14 cellular contexts compared by ENCODE assay signal in the genomic region with DNA sequence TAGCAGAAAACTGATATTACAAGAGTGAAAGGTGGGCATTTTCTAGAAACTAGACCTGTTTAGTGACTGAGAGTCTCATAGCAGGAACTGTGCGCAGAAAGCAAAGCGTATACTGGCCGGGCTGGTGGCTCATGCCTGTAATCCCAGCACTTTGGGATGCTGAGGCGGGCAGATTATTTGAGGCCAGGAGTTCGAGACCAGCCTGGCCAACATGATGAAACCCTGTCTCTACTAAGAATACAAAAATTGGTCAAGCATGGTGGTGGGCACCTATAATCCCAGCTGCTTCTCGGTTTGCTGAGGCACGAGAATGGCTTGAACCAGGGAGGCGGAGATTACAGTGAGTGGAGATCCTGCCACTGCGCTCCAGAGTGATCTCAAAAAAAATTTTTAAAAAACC. TPM values are rescaled to one million over a fixed set of nuclear protein-coding genes. Genes with fewer than 3 reads are reported as not detected.
DNase-seq lines count a peak whose midpoint lies in the region; ATAC-seq, FAIRE-seq and TF ChIP-seq lines count a peak whose summit lies in the region.
"Had no signal": no experiment of that assay in that cellular context is flagged by ENCODE, and none has a peak within 500 bp of the region (broad histone marks: within the 10 kb centered on the region; RNA-seq: fewer than 3 reads in every experiment).

No MANE protein-coding gene starts in this region.

- peaks cover 9 to 18% of the 10 kb centered on the region in 2 donors for H3K36me3 Mint-ChIP-seq in activated T-cell treated with anti-CD3 and anti-CD28 coated beads, Interleukin-2, amount 50 U/mL, for 72 hours (ENCODE audit: insufficient read depth in 2 of 2)
- H3K36me3 Mint-ChIP-seq in endothelial cell (ENCODE audit: low read depth, unreplicated experiment): no peaks in the 10 kb centered on the region

- no peak overlapping the region for H3K9ac ChIP-seq in SU-DHL-6 (ENCODE audit: low read length)

- H3K9me2 ChIP-seq in SU-DHL-6 (replicated peaks; ENCODE audit: insufficient read depth, low read length): no peaks in the 10 kb centered on the region

- peak overlapping the region; percentile 99 for H3K27ac Mint-ChIP-seq in activated T-cell treated with anti-CD3 and anti-CD28 coated beads, Interleukin-2, amount 50 U/mL, for 72 hours
- H3K27ac Mint-ChIP-seq in endothelial cell (ENCODE audit: unreplicated experiment): peak overlapping the region; percentile 74
- peak overlapping the region; percentile 80 to 97 for H3K27ac Mint-ChIP-seq in stimulated activated naive CD8-positive, alpha-beta T cell treated with anti-CD3 and anti-CD28 coated beads, Interleukin-15, amount 100 ng/mL, for 72 hours

- peak overlapping the region; percentile 81 for H3K4me2 ChIP-seq in SU-DHL-6 (ENCODE audit: low read depth, low read length, poor library complexity, severe bottlenecking)

- no peaks in the 10 kb centered on the region for H3K9me3 Mint-ChIP-seq in activated T-cell treated with anti-CD3 and anti-CD28 coated beads, Interleukin-2, amount 50 U/mL, for 72 hours
- no peaks in the 10 kb centered on the region for H3K9me3 Mint-ChIP-seq in endothelial cell (ENCODE audit: unreplicated experiment)
- H3K9me3 Mint-ChIP-seq in stimulated activated naive CD8-positive, alpha-beta T cell treated with anti-CD3 and anti-CD28 coated beads, Interleukin-15, amount 100 ng/mL, for 72 hours: no peaks in the 10 kb centered on the region

- H3K27me3 ChIP-seq in SU-DHL-6 (ENCODE audit: low read length): no peaks in the 10 kb centered on the region
- H3K27me3 ChIP-seq: colonic mucosa had no signal

- TF ChIP-seq CTCF in SU-DHL-6 (IDR thresholded peaks at IDR 0.05; ENCODE audit: insufficient read depth, low read length, poor library complexity, severe bottlenecking) (no peak), endothelial cell (IDR thresholded peaks at IDR 0.05; ENCODE audit: unreplicated experiment) (no peak)

- no peak overlapping the region for H3K27ac ChIP-seq in SU-DHL-6 (ENCODE audit: low read depth, low read length)
- H3K27ac ChIP-seq: colonic mucosa had no signal

- H3K36me3 ChIP-seq in SU-DHL-6 (ENCODE audit: low read length): peaks cover 10% of the 10 kb centered on the region
- H3K36me3 ChIP-seq: colonic mucosa had no signal

- no peak overlapping the region for H2AFZ ChIP-seq in SU-DHL-6 (ENCODE audit: low read depth, low read length, severe bottlenecking)

- DNase-seq in activated T-cell treated with anti-CD3 and anti-CD28 coated beads, Interleukin-2, amount 50 U/mL, for 72 hours: no peak
- no peak for DNase-seq in activated T-cell treated with anti-CD3 and anti-CD28 coated beads, Interleukin-2, amount 50 U/mL, for 1 hour
- no peak for DNase-seq in endothelial cell (ENCODE audit: low spot score)
- no peak for DNase-seq in stimulated activated naive CD8-positive, alpha-beta T cell treated with anti-CD3 and anti-CD28 coated beads, Interleukin-15, amount 100 ng/mL, for 72 hours
- no peak for DNase-seq in GM12891 (ENCODE audit: insufficient read length, low spot score)
- no peak for DNase-seq in left colon
- no peak for DNase-seq in NCI-H524 treated with DMSO at 0.1 percent for 48 hours (lab: John Stamatoyannopoulos, UW)
- DNase-seq: colonic mucosa, NCI-H2171, posterior cingulate gyrus had no signal

- no peaks in the 10 kb centered on the region for H3K9me3 ChIP-seq in SU-DHL-6 (ENCODE audit: insufficient read depth, low read length)
- H3K9me3 ChIP-seq: colonic mucosa had no signal

- peak overlapping the region; percentile 92 to 98 for H3K4me3 Mint-ChIP-seq in activated T-cell treated with anti-CD3 and anti-CD28 coated beads, Interleukin-2, amount 50 U/mL, for 72 hours
- no peak overlapping the region for H3K4me3 Mint-ChIP-seq in endothelial cell (ENCODE audit: unreplicated experiment)
- peak overlapping the region; percentile 95 to 99 for H3K4me3 Mint-ChIP-seq in stimulated activated naive CD8-positive, alpha-beta T cell treated with anti-CD3 and anti-CD28 coated beads, Interleukin-15, amount 100 ng/mL, for 72 hours

- peaks cover 17% of the 10 kb centered on the region; the same call in 1 of the 2 replicates for H3F3A ChIP-seq in SU-DHL-6 (ENCODE audit: insufficient read depth)

- intact Hi-C loops in left colon (cut with DNase I, micrococcal nuclease): no loop called here

- H3K4me1 Mint-ChIP-seq in activated T-cell treated with anti-CD3 and anti-CD28 coated beads, Interleukin-2, amount 50 U/mL, for 72 hours (ENCODE audit: low read depth): peaks cover 48% of the 10 kb centered on the region
- H3K4me1 Mint-ChIP-seq in endothelial cell (ENCODE audit: unreplicated experiment): peaks cover 18% of the 10 kb centered on the region
- H3K4me1 Mint-ChIP-seq in stimulated activated naive CD8-positive, alpha-beta T cell treated with anti-CD3 and anti-CD28 coated beads, Interleukin-15, amount 100 ng/mL, for 72 hours: peaks cover 46% of the 10 kb centered on the region

- TF ChIP-seq POLR2A in GM12891 (IDR thresholded peaks at IDR 0.05; ENCODE audit: low read depth, low read length): no peak

- no peak for ATAC-seq in activated T-cell treated with anti-CD3 and anti-CD28 coated beads, Interleukin-2, amount 50 U/mL, for 72 hours (replicated peaks in 1 of 2)
- ATAC-seq in stimulated activated naive CD8-positive, alpha-beta T cell treated with anti-CD3 and anti-CD28 coated beads, Interleukin-15, amount 100 ng/mL, for 72 hours: no peak
- ATAC-seq in left colon: no peak
- ATAC-seq: activated CD4-positive, CD25-positive, alpha-beta regulatory T cell treated with anti-CD3 and anti-CD28 coated beads, Interleukin-2, amount 50 U/mL, for 24 hours had no signal

- no peak overlapping the region for H3K4me3 ChIP-seq in SU-DHL-6 (ENCODE audit: insufficient read depth, low read length, poor library complexity, severe bottlenecking)
- H3K4me3 ChIP-seq: colonic mucosa, lung had no signal

- no peaks in the 10 kb centered on the region for H3K27me3 Mint-ChIP-seq in activated T-cell treated with anti-CD3 and anti-CD28 coated beads, Interleukin-2, amount 50 U/mL, for 72 hours (ENCODE audit: low read depth)
- H3K27me3 Mint-ChIP-seq in endothelial cell (ENCODE audit: unreplicated experiment): peaks cover 5% of the 10 kb centered on the region
- H3K27me3 Mint-ChIP-seq in stimulated activated naive CD8-positive, alpha-beta T cell treated with anti-CD3 and anti-CD28 coated beads, Interleukin-15, amount 100 ng/mL, for 72 hours: no peaks in the 10 kb centered on the region

- H3K79me2 ChIP-seq in SU-DHL-6 (ENCODE audit: insufficient read depth, low read length): peaks cover 32% of the 10 kb centered on the region

- no peak for FAIRE-seq in GM12891 (lab: Jason Lieb, UNC)
- FAIRE-seq: GM19239 had no signal

- peaks cover 25% of the 10 kb centered on the region for H4K20me1 ChIP-seq in SU-DHL-6 (ENCODE audit: low read depth, low read length)

TF ChIP-seq in GM12891, 5 proteins besides CTCF, POLR2A, EP300 and RAD21:
- no peak for TF ChIP-seq SPI1 (IDR thresholded peaks at IDR 0.05; ENCODE audit: low read depth, low read length)
- no peak for TF ChIP-seq POU2F2 (IDR thresholded peaks at IDR 0.05; ENCODE audit: low read depth, low read length)

RNA-seq across cellular contexts. Expression of a gene that starts 1.8 kb away (rescaled TPM):
- 100 to 1,000 TPM; 141 to 149 TPM for total RNA-seq in activated T-cell treated with anti-CD3 and anti-CD28 coated beads, Interleukin-2, amount 50 U/mL, for 72 hours
- 59.9 TPM for total RNA-seq in endothelial cell (ENCODE audit: unreplicated experiment)
- polyA plus RNA-seq in GM12891 (2012; ENCODE audit: low read depth, missing spikeins): 23.8 TPM
- total RNA-seq in left colon: 10 to 100 TPM; 47.9 to 55.9 TPM

RNA-seq across cellular contexts. Expression of a gene that starts 9.2 kb away (rescaled TPM):
- 10 to 100 TPM; 37.6 to 45.9 TPM for total RNA-seq in activated T-cell treated with anti-CD3 and anti-CD28 coated beads, Interleukin-2, amount 50 U/mL, for 72 hours
- total RNA-seq in endothelial cell (ENCODE audit: unreplicated experiment) (22.7 TPM), left colon (10 to 100 TPM; 21.3 to 26.8 TPM)
- 24.7 TPM for polyA plus RNA-seq in GM12891 (2012; ENCODE audit: low read depth, missing spikeins)

RNA-seq across cellular contexts. Expression of a gene that starts 41.6 kb away (rescaled TPM):
- 100 to 1,000 TPM; 196 to 215 TPM for total RNA-seq in activated T-cell treated with anti-CD3 and anti-CD28 coated beads, Interleukin-2, amount 50 U/mL, for 72 hours
- total RNA-seq in endothelial cell (ENCODE audit: unreplicated experiment): 76.5 TPM
- 90.0 TPM for polyA plus RNA-seq in GM12891 (2012; ENCODE audit: low read depth, missing spikeins)
- total RNA-seq in left colon: 10 to 100 TPM; 65.7 to 71.8 TPM

RNA-seq across cellular contexts. Expression of a gene that starts 56.3 kb away (rescaled TPM):
- total RNA-seq in activated T-cell treated with anti-CD3 and anti-CD28 coated beads, Interleukin-2, amount 50 U/mL, for 72 hours: 100 to 1,000 TPM; 129 to 157 TPM
- total RNA-seq in endothelial cell (ENCODE audit: unreplicated experiment) (35.9 TPM), left colon (10 to 100 TPM; 64.7 to 65.4 TPM)
- polyA plus RNA-seq in GM12891 (2012; ENCODE audit: low read depth, missing spikeins): 33.2 TPM
